ENCODE assay signal across 8 cellular contexts in genomic region chr14:88599761-88600439, GRCh38. TPM values are rescaled to one million over a fixed set of nuclear protein-coding genes. Genes with fewer than 3 reads are reported as not detected.
DNase-seq lines count a peak whose midpoint lies in the region; ATAC-seq and TF ChIP-seq lines count a peak whose summit lies in the region.

No MANE protein-coding gene starts in this region.

- H3K4me1 Mint-ChIP-seq in activated B cell treated with CpG ODN at 0.5 μM for 24 hours: peaks cover 25% of the 10 kb centered on the region

- peak; percentile 95 for ATAC-seq in HG02759 (IDR thresholded peaks at IDR 0.05; ENCODE audit: unreplicated experiment)
- ATAC-seq in activated B cell treated with CpG ODN at 0.5 μM for 24 hours (ENCODE audit: low read depth): peak; percentile 84

- H3K27me3 Mint-ChIP-seq in activated B cell treated with CpG ODN at 0.5 μM for 24 hours: no peaks in the 10 kb centered on the region

- intact Hi-C loops in activated B cell treated with CpG ODN at 0.5 μM for 24 hours (cut with micrococcal nuclease): loop anchor here (2.0 kb wide), 1 partner anchor 37 kb away; the partner anchor contains the start of gene ZC3H14

- H3K36me3 Mint-ChIP-seq in activated B cell treated with CpG ODN at 0.5 μM for 24 hours (ENCODE audit: low read depth): peaks cover 89% of the 10 kb centered on the region

- H3K4me3 Mint-ChIP-seq in activated B cell treated with CpG ODN at 0.5 μM for 24 hours: peak overlapping the region; percentile 12

- POLR2A ChIA-PET in activated B cell treated with CpG ODN at 0.5 μM for 24 hours (lab: Charles Lee): no interaction called here

- H3K27ac Mint-ChIP-seq in activated B cell treated with CpG ODN at 0.5 μM for 24 hours: peak overlapping the region; percentile 78

- no peaks in the 10 kb centered on the region for H3K9me3 Mint-ChIP-seq in activated B cell treated with CpG ODN at 0.5 μM for 24 hours

- CTCF ChIA-PET in activated B cell treated with CpG ODN at 0.5 μM for 24 hours (lab: Charles Lee): interaction anchor here (1.0 kb wide), 1 partner anchor 68 kb away, joined by 3 read pairs; no protein-coding TSS in a partner anchor

- no peak for TF ChIP-seq CTCF in activated B cell treated with CpG ODN at 0.5 μM for 24 hours (IDR thresholded peaks at IDR 0.05)

- peak; percentile 58 for DNase-seq in activated CD8-positive, alpha-beta memory T cell treated with anti-CD3 and anti-CD28 coated beads, Interleukin-2, amount 50 U/mL, for 48 hours
- DNase-seq in activated CD8-positive, alpha-beta memory T cell treated with anti-CD3 and anti-CD28 coated beads for 24 hours: no peak
- DNase-seq in activated B cell treated with CpG ODN at 0.5 μM for 24 hours (no peak), retina (no peak), occipital lobe (lab: John Stamatoyannopoulos, UW) (no peak), NCI-H1930 (lab: John Stamatoyannopoulos, UW) (no peak)
- DNase-seq in stimulated activated CD8-positive, alpha-beta memory T cell treated with anti-CD3 and anti-CD28 coated beads, Interleukin-4, amount 100 ng/mL, for 48 hours: peak; percentile 45

RNA-seq across cellular contexts. Expression of gene ZC3H14, which starts 37.1 kb away (rescaled TPM):
- total RNA-seq in activated B cell treated with CpG ODN at 0.5 μM for 24 hours (38.7 and 45.0 TPM in 2 replicates), occipital lobe (80.6 TPM)

RNA-seq across cellular contexts. Expression of gene PTPN21, which starts 45.1 kb away (rescaled TPM):
- total RNA-seq in activated B cell treated with CpG ODN at 0.5 μM for 24 hours: 0.10 and 0.31 TPM in 2 replicates
- total RNA-seq in occipital lobe: 9.0 TPM

Comparison
In these comparisons a context has a peak if more than half of its experiments do, and no peak if none do; other contexts are left out.
1. DNase-seq: peak in activated CD8-positive, alpha-beta memory T cell treated with anti-CD3 and anti-CD28 coated beads, Interleukin-2, amount 50 U/mL, for 48 hours (single experiment) and stimulated activated CD8-positive, alpha-beta memory T cell treated with anti-CD3 and anti-CD28 coated beads, Interleukin-4, amount 100 ng/mL, for 48 hours (single experiment); none in activated CD8-positive, alpha-beta memory T cell treated with anti-CD3 and anti-CD28 coated beads for 24 hours (single experiment), activated B cell treated with CpG ODN at 0.5 μM for 24 hours (single experiment), retina (single experiment), occipital lobe (single experiment) and NCI-H1930 (0 of 2).